9 cellular contexts compared by ENCODE assay signal in the genomic region with DNA sequence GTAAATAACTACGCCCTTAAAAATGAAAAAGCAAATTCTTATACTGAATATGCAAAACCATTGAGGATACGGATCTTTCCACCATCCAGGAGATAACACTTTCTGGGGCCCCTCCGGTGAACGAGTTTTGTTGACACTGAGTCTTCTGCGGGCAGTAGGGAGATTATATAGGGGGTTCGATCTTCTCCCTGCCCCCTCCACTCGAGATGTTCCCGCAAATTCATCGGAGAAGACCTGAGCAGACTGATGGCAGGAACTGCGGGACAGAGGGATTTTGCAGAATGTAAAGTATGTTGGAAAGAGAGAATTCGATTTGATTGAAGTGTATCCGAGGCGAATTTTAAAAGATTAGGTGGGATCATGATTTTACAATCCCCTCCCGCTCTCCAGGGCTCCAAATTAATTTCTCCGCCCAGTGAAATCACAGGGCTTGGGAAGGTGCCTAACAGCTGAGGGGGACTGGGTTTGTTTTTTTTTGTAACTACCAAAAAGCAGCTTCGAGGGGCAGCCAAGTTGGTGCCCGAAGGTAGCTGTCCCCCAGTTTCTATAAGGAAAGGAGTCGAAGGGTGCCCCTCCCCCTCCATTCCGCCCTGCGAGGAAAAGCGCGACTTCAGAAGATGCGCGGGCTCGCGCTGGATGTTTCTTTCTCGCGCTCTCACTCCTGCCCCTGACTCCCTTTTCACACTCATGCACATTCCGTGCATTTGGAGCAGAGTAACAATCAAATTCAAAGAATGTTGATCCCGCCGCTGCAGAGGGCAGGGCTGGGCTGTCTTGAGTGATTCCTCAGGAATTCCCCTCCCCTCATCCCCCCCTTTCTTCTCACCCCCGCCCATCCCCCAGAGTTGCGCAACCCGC. TPM values are rescaled to one million over a fixed set of nuclear protein-coding genes. Genes with fewer than 3 reads are reported as not detected.
DNase-seq lines count a peak whose midpoint lies in the region; ATAC-seq, FAIRE-seq and TF ChIP-seq lines count a peak whose summit lies in the region.
"Had no signal": no experiment of that assay in that cellular context is flagged by ENCODE, and none has a peak within 500 bp of the region (broad histone marks: within the 10 kb centered on the region; RNA-seq: fewer than 3 reads in every experiment).

No MANE protein-coding gene starts in this region.

- TF ChIP-seq CTCF in neural cell (IDR thresholded peaks at IDR 0.05; ENCODE audit: poor library complexity, severe bottlenecking): no peak

- TF ChIP-seq RAD21 in neural cell (conservative IDR thresholded peaks at IDR 0.05): no peak

- no peaks in the 10 kb centered on the region for H4K20me1 ChIP-seq in neural cell (ENCODE audit: insufficient read depth)

- no peaks in the 10 kb centered on the region for H3K36me3 ChIP-seq in neural cell (ENCODE audit: insufficient read depth, low read length)
- H3K36me3 ChIP-seq: pancreas had no signal

- no peaks in the 10 kb centered on the region for H3K79me2 ChIP-seq in neural cell (replicated peaks; ENCODE audit: insufficient read depth, low read length)

- ATAC-seq in GM18909 (IDR thresholded peaks at IDR 0.05; ENCODE audit: poor library complexity, unreplicated experiment) (no peak), GM18858 (IDR thresholded peaks at IDR 0.05; ENCODE audit: unreplicated experiment) (no peak)

- no peaks in the 10 kb centered on the region for H3K27me3 ChIP-seq in neural cell (ENCODE audit: insufficient read depth, low read depth, low read length)

- peak overlapping the region; percentile 59 for H3K9ac ChIP-seq in neural cell (ENCODE audit: low read length)

- H3K27ac ChIP-seq in neural cell (ENCODE audit: low read length): no peak overlapping the region
- H3K27ac ChIP-seq: pancreas had no signal

- peak; percentile 64 for FAIRE-seq in GM12891 (lab: Jason Lieb, UNC)
- no peak for FAIRE-seq in RCC 7860 (lab: Jason Lieb, UNC)
- FAIRE-seq: pancreas had no signal

- no peaks in the 10 kb centered on the region for H3K9me3 ChIP-seq in neural cell (ENCODE audit: low read length)
- H3K9me3 ChIP-seq: pancreas had no signal

- H3F3A ChIP-seq in neural cell (ENCODE audit: insufficient read depth, low read length, poor library complexity, severe bottlenecking): no peaks in the 10 kb centered on the region

- peak overlapping the region; percentile 73 for H3K4me2 ChIP-seq in neural cell (ENCODE audit: low read length)

- no peak for TF ChIP-seq EP300 in neural cell (conservative IDR thresholded peaks at IDR 0.05; ENCODE audit: poor library complexity, severe bottlenecking)

- peak overlapping the region; percentile 77 for H3K4me3 ChIP-seq in neural cell (ENCODE audit: low read length)

- TF ChIP-seq POLR2A in GM12891 (IDR thresholded peaks at IDR 0.05; ENCODE audit: low read depth, low read length): no peak

- no peaks in the 10 kb centered on the region for H3K9me2 ChIP-seq in neural cell (ENCODE audit: insufficient read depth, low read length)

- H2AFZ ChIP-seq in neural cell (ENCODE audit: low read depth, low read length): no peak overlapping the region

- DNase-seq in GM12891 (ENCODE audit: insufficient read length, low spot score) (no peak), OCI-M1 (lab: John Stamatoyannopoulos, UW) (peak; percentile 14), RCC 7860 (ENCODE audit: low spot score) (no peak), iPS-NIHi7 (ENCODE audit: extremely low spot score) (no peak)
- peak; percentile 0 for DNase-seq in effector CD8-positive, alpha-beta T cell (lab: John Stamatoyannopoulos, UW)

TF ChIP-seq in GM12891, 5 proteins besides CTCF, POLR2A, EP300 and RAD21:
- TF ChIP-seq POU2F2 (IDR thresholded peaks at IDR 0.05; ENCODE audit: low read depth, low read length) (no peak), PAX5 (IDR thresholded peaks at IDR 0.05; ENCODE audit: insufficient read depth, low read length, severe bottlenecking) (no peak), TAF1 (IDR thresholded peaks at IDR 0.05; ENCODE audit: low read depth, low read length) (no peak), POLR2AphosphoS5 (IDR thresholded peaks at IDR 0.05; ENCODE audit: low read depth, low read length) (no peak), SPI1 (IDR thresholded peaks at IDR 0.05; ENCODE audit: low read depth, low read length) (no peak)

TF ChIP-seq in neural cell, 6 proteins besides CTCF, POLR2A, EP300 and RAD21:
- TF ChIP-seq EZH2 (IDR thresholded peaks at IDR 0.05; ENCODE audit: borderline replicate concordance, insufficient read depth, low read length, poor library complexity, severe bottlenecking): no peak
- no peak for TF ChIP-seq POLR2AphosphoS5 (IDR thresholded peaks at IDR 0.05)
- TF ChIP-seq SMC3 (conservative IDR thresholded peaks at IDR 0.05; ENCODE audit: poor library complexity): no peak
- TF ChIP-seq, protein P1, sequence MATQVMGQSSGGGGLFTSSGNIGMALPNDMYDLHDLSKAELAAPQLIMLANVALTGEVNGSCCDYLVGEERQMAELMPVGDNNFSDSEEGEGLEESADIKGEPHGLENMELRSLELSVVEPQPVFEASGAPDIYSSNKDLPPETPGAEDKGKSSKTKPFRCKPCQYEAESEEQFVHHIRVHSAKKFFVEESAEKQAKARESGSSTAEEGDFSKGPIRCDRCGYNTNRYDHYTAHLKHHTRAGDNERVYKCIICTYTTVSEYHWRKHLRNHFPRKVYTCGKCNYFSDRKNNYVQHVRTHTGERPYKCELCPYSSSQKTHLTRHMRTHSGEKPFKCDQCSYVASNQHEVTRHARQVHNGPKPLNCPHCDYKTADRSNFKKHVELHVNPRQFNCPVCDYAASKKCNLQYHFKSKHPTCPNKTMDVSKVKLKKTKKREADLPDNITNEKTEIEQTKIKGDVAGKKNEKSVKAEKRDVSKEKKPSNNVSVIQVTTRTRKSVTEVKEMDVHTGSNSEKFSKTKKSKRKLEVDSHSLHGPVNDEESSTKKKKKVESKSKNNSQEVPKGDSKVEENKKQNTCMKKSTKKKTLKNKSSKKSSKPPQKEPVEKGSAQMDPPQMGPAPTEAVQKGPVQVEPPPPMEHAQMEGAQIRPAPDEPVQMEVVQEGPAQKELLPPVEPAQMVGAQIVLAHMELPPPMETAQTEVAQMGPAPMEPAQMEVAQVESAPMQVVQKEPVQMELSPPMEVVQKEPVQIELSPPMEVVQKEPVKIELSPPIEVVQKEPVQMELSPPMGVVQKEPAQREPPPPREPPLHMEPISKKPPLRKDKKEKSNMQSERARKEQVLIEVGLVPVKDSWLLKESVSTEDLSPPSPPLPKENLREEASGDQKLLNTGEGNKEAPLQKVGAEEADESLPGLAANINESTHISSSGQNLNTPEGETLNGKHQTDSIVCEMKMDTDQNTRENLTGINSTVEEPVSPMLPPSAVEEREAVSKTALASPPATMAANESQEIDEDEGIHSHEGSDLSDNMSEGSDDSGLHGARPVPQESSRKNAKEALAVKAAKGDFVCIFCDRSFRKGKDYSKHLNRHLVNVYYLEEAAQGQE (IDR thresholded peaks at IDR 0.05; ENCODE audit: borderline replicate concordance): no peak
- TF ChIP-seq TAF1 (IDR thresholded peaks at IDR 0.05; ENCODE audit: low read depth): no peak
- TF ChIP-seq MXI1 (conservative IDR thresholded peaks at IDR 0.05; ENCODE audit: poor library complexity, severe bottlenecking): no peak

RNA-seq across cellular contexts. Expression of a gene that starts 1.2 kb away (rescaled TPM):
- 0.15 TPM for polyA plus RNA-seq in GM12891 (2012; ENCODE audit: low read depth, missing spikeins)
- 7.5 and 7.6 TPM in 2 replicates for polyA plus RNA-seq in neural cell
- 7.1 and 10.7 TPM in 2 replicates for polyA minus RNA-seq in neural cell

RNA-seq across cellular contexts. Expression of a gene that starts 51.8 kb away (rescaled TPM):
- polyA plus RNA-seq in GM12891 (2012; ENCODE audit: low read depth, missing spikeins): not detected
- polyA plus RNA-seq in neural cell: not detected in 2 replicates
- not detected in 2 replicates for polyA minus RNA-seq in neural cell
- polyA plus RNA-seq: pancreas had no signal

RNA-seq across cellular contexts. Expression of a gene that starts 59.5 kb away (rescaled TPM):
- polyA plus RNA-seq in GM12891 (2012; ENCODE audit: low read depth, missing spikeins): 8.4 TPM
- 20.2 and 21.4 TPM in 2 replicates for polyA plus RNA-seq in neural cell
- polyA minus RNA-seq in neural cell: 75.2 and 90.5 TPM in 2 replicates

Comparison
In these comparisons a context has a peak if more than half of its experiments do, and no peak if none do; other contexts are left out.
1. DNase-seq: peak in OCI-M1 (single experiment) and effector CD8-positive, alpha-beta T cell (single experiment); none in GM12891 (single experiment), RCC 7860 (single experiment) and iPS-NIHi7 (single experiment).